9 cellular contexts compared by ENCODE assay signal in the genomic region with DNA sequence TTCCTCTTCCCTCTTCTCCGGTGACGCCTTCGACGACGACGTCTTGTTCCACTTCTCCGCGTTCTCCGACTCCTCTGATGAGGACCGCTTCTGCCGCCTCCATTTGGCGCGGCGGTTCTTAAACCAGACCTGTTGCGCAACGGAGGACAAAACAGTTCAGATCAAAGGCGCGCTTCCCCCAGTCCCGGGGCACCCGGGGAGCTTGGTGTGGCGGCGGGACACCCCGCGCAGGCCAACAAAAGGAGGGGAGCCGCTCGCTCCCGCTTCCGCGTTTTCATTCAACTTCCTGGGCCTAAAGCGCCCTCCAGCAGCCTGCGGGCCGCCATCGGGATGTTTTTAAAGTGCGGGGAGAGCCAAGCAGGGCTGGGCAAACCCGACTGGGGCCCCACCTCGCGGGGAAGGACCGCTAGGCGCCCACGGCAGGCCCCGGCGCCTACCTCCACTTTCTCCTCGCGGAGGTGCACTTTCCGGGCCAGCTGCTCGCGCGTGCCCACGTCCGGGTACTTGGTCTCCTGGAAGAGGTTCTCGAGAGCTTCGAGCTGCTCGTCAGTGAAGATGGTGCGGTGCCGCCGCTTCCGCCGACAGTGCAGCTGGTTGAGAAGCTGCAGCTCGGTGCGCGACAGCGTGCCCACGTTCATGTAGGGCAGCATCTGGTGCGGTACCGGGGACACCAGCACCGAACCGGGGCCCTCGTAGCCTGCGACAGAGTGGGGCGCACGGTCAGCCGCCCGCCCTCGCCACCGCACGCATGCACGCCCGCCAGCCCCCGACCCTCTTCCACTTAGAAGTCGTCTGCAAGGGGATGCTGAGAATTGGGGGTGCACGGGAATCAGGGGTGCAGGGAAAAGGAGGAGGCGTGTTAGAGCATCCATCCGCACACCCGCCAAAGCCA. TPM values are rescaled to one million over a fixed set of nuclear protein-coding genes. Genes with fewer than 3 reads are reported as not detected.
DNase-seq lines count a peak whose midpoint lies in the region; ATAC-seq and TF ChIP-seq lines count a peak whose summit lies in the region.
"Had no signal": no experiment of that assay in that cellular context is flagged by ENCODE, and none has a peak within 500 bp of the region (broad histone marks: within the 10 kb centered on the region; RNA-seq: fewer than 3 reads in every experiment).

No MANE protein-coding gene starts in this region.

- H3K27ac ChIP-seq in RWPE1 = no peak overlapping the region

- no peaks in the 10 kb centered on the region for H3K36me3 Mint-ChIP-seq in dendritic cell treated with granulocyte-macrophage colony-stimulating factor and Interleukin-4, amounts not matched to agents 40 ng/mL and 50 ng/mL, for 4 days (ENCODE audit: low read depth)
- H3K36me3 Mint-ChIP-seq in naive B cell = peaks cover 0 to 20% of the 10 kb centered on the region in 2 donors

- H3K9me3 Mint-ChIP-seq in dendritic cell treated with granulocyte-macrophage colony-stimulating factor and Interleukin-4, amounts not matched to agents 40 ng/mL and 50 ng/mL, for 4 days = no peaks in the 10 kb centered on the region
- H3K9me3 Mint-ChIP-seq in naive B cell = peaks cover 0 to 7% (median 5%) of the 10 kb centered on the region in 7 donors

- TF ChIP-seq CTCF in AG04449 (IDR thresholded peaks at IDR 0.05; ENCODE audit: insufficient read depth, low read length, missing control alignments) (no peak), LNCaP clone FGC (IDR thresholded peaks at IDR 0.05; ENCODE audit: control insufficient read depth, extremely low read depth, insufficient read depth) (no peak), RWPE1 (conservative IDR thresholded peaks at IDR 0.05; ENCODE audit: low read depth) (no peak)

- CTCF ChIA-PET in AG04449 (lab: Yijun Ruan, JAX) = interaction anchor here (1.1 kb wide), 1 partner anchor 11 kb away, joined by 3 read pairs; no protein-coding TSS in a partner anchor
- CTCF ChIA-PET in RWPE1 (lab: Yijun Ruan, JAX) = interaction anchor here (0.9 kb wide), 1 partner anchor 238 kb away, joined by 3 read pairs; no protein-coding TSS in a partner anchor

- no peak for ATAC-seq in naive B cell (ENCODE audit: low read depth in 2 of 2)
- no peak for ATAC-seq in GM18907 (IDR thresholded peaks at IDR 0.05; ENCODE audit: unreplicated experiment)
- ATAC-seq in HG03159 (IDR thresholded peaks at IDR 0.05; ENCODE audit: unreplicated experiment) = no peak

- H3K27me3 Mint-ChIP-seq in dendritic cell treated with granulocyte-macrophage colony-stimulating factor and Interleukin-4, amounts not matched to agents 40 ng/mL and 50 ng/mL, for 4 days = peaks cover 91% of the 10 kb centered on the region
- peaks cover 64 to 89% (median 89%) of the 10 kb centered on the region in 3 donors for H3K27me3 Mint-ChIP-seq in naive B cell

- peaks cover 24% of the 10 kb centered on the region for H3K4me1 Mint-ChIP-seq in dendritic cell treated with granulocyte-macrophage colony-stimulating factor and Interleukin-4, amounts not matched to agents 40 ng/mL and 50 ng/mL, for 4 days (ENCODE audit: low read depth)
- peaks cover 14 to 25% (median 19%) of the 10 kb centered on the region in 3 donors for H3K4me1 Mint-ChIP-seq in naive B cell

- H3K27ac Mint-ChIP-seq in dendritic cell treated with granulocyte-macrophage colony-stimulating factor and Interleukin-4, amounts not matched to agents 40 ng/mL and 50 ng/mL, for 4 days = no peak overlapping the region
- peak overlapping the region in 1 of 6 donors; percentile 33 for H3K27ac Mint-ChIP-seq in naive B cell

- H3K4me3 ChIP-seq in AG04449 (ENCODE audit: low read depth, low read length) (peak overlapping the region; percentile 52), LNCaP clone FGC (ENCODE audit: low read depth, low read length) (peak overlapping the region; percentile 62)

- DNase-seq in AG04449 (ENCODE audit: low read depth, low spot score) (no peak), LNCaP clone FGC (ENCODE audit: low read depth) (no peak), naive B cell (no peak), kidney glomerular epithelial cell (lab: John Stamatoyannopoulos, UW) (no peak), RWPE1 (ENCODE audit: low spot score) (no peak)
- DNase-seq: NCI-H1436 treated with DMSO at 0.1 percent for 48 hours had no signal

- POLR2A ChIA-PET in AG04449 (lab: Yijun Ruan, JAX) (no interaction called here), RWPE1 (lab: Yijun Ruan, JAX; ENCODE audit: low non-redundant PET) (no interaction called here)

- peak overlapping the region; percentile 72 for H3K4me3 Mint-ChIP-seq in dendritic cell treated with granulocyte-macrophage colony-stimulating factor and Interleukin-4, amounts not matched to agents 40 ng/mL and 50 ng/mL, for 4 days
- H3K4me3 Mint-ChIP-seq in naive B cell = peak overlapping the region; percentile 69 to 89 (median 84)

- intact Hi-C loops in dendritic cell treated with granulocyte-macrophage colony-stimulating factor and Interleukin-4, amounts not matched to agents 40 ng/mL and 50 ng/mL, for 4 days (cut with micrococcal nuclease) = no loop called here

RNA-seq across cellular contexts. Expression of a gene that starts 1.1 kb away (rescaled TPM):
- polyA plus RNA-seq in naive B cell (ENCODE audit: low read depth in 6 of 6) = not detected
